ENCODE assay signal across 25 cellular contexts in the genomic region with DNA sequence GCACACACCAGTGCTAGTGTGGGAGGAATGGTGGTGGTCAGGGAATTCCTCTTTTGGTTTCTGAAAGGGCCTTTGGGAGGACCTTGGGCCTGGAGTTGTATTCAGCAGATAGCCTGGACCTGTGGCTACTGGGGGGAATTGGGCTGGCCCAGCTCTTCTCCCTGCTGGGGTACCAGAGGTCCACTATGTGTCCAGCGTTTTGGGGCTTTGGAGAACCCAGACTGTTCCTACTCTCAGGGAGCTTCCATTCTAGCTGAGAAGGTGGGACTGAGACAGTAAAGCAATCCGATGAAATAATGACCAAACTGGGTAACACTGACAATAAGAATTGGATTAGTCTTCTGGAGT. TPM values are rescaled to one million over a fixed set of nuclear protein-coding genes. Genes with fewer than 3 reads are reported as not detected.
DNase-seq lines count a peak whose midpoint lies in the region; FAIRE-seq and TF ChIP-seq lines count a peak whose summit lies in the region.
"Had no signal": no experiment of that assay in that cellular context is flagged by ENCODE, and none has a peak within 500 bp of the region (broad histone marks: within the 10 kb centered on the region; RNA-seq: fewer than 3 reads in every experiment).

No MANE protein-coding gene starts in this region.

- TF ChIP-seq CTCF in Caco-2 (IDR thresholded peaks at IDR 0.05; ENCODE audit: insufficient read depth in 1 of 2, low read depth in 1 of 2, low read length in 1 of 2, severe bottlenecking in 1 of 2, unreplicated experiment in 1 of 2) (no peak), RWPE1 (conservative IDR thresholded peaks at IDR 0.05; ENCODE audit: low read depth) (no peak), H1 (IDR thresholded peaks at IDR 0.05; ENCODE audit: control extremely low read depth in 1 of 3, insufficient read depth in 1 of 3, low read depth in 1 of 3, low read length in 3 of 3) (no peak), parathyroid adenoma (IDR thresholded peaks at IDR 0.05) (no peak), thyroid gland (IDR thresholded peaks at IDR 0.05) (no peak)

- H3K56ac ChIP-seq in H1 (replicated peaks; ENCODE audit: insufficient read length, low read depth, low read length) = no peak overlapping the region

- H3K4me2 ChIP-seq in H1 (ENCODE audit: insufficient read depth in 1 of 2, low read depth in 2 of 2, low read length in 2 of 2) (peak overlapping the region in 1 of 2 experiments; percentile 96; a peak in 1 of 4 replicates), parathyroid adenoma (ENCODE audit: low read length) (peak overlapping the region; percentile 92)

- H4K91ac ChIP-seq in H1 (replicated peaks; ENCODE audit: insufficient read length, low read length) = no peak overlapping the region

- no peak overlapping the region for H3K4me3 ChIP-seq in Caco-2 (ENCODE audit: low read depth, low read length)
- no peak overlapping the region for H3K4me3 ChIP-seq in H1 (ENCODE audit: extremely low read depth in 1 of 4, insufficient read depth in 2 of 4, low read depth in 3 of 4, low read length in 4 of 4)
- H3K4me3 ChIP-seq in parathyroid adenoma (ENCODE audit: low read depth, low read length) = peak overlapping the region; percentile 89
- H3K4me3 ChIP-seq in thyroid gland (replicated peaks in 1 of 3) = no peak overlapping the region
- H3K4me3 ChIP-seq: psoas muscle had no signal

- 0 out of 2 replicates have a peak overlapping the region, but pooled peaks have one; percentile 71 for H3K18ac ChIP-seq in H1 (ENCODE audit: extremely low read depth, low read length)

- POLR2A ChIA-PET in Caco-2 (lab: Charles Lee) (no interaction called here), RWPE1 (lab: Yijun Ruan, JAX; ENCODE audit: low non-redundant PET) (no interaction called here), H1 (lab: Charles Lee; ENCODE audit: partially characterized antibody) (no interaction called here)

- 94% methylated on average over 2 of the region's 2 CpGs; no CpG with 5 or more reads in 1 of the 2 experiments for WGBS in H1 (ENCODE audit: extremely low coverage in 1 of 2, insufficient coverage in 1 of 2, insufficient read length in 1 of 2, insufficient replicate concordance in 2 of 2, low coverage in 1 of 2, low lambda C conversion rate in 2 of 2, missing lambda C conversion rate in 1 of 2), 2 experiments
- WGBS in thyroid gland, 2 donors = 87 to 95% methylated on average over 2 of the region's 2 CpGs

- DNase-seq in Caco-2 = no peak
- DNase-seq in RWPE1 (ENCODE audit: low spot score) = no peak
- DNase-seq in H1 (ENCODE audit: low read depth in 1 of 2, low spot score in 2 of 2) = no peak
- no peak for DNase-seq in nucleus accumbens (lab: John Stamatoyannopoulos, UW)
- no peak for DNase-seq in thyroid gland
- no peak for DNase-seq in KG1 (lab: John Stamatoyannopoulos, UW)
- no peak for DNase-seq in GM12891 (ENCODE audit: insufficient read length, low spot score)
- DNase-seq: DMS79 treated with DMSO at 0.1 percent for 48 hours; effector memory CD4-positive, alpha-beta T cell; HFFc6; MV-4-11; naive thymus-derived CD4-positive, alpha-beta T cell; NCI-H187 treated with DMSO at 0.1 percent for 48 hours; NCI-H345; NK-92 treated with Interleukin-12 subunit alpha and Interleukin-12 subunit beta, amount 100 ng/mL, for 24 hours; psoas muscle; stimulated activated CD4-positive, alpha-beta T cell treated with anti-CD3 and anti-CD28 coated beads, Interleukin-12 subunit alpha, Interleukin-12 subunit beta, amount 100 ng/mL, for 4 hours; substantia nigra had no signal

- no peaks in the 10 kb centered on the region for H3K9me3 ChIP-seq in Caco-2
- H3K9me3 ChIP-seq in H1 (ENCODE audit: insufficient read depth in 2 of 2, low read depth in 1 of 2, low read length in 1 of 2) = no peaks in the 10 kb centered on the region
- no peaks in the 10 kb centered on the region for H3K9me3 ChIP-seq in parathyroid adenoma (ENCODE audit: control insufficient read depth, low read length)
- H3K9me3 ChIP-seq in thyroid gland = no peaks in the 10 kb centered on the region
- H3K9me3 ChIP-seq: psoas muscle had no signal

- H3K4me1 Mint-ChIP-seq in Caco-2 (ENCODE audit: low read depth, unreplicated experiment) = peaks cover 50% of the 10 kb centered on the region

- no peaks in the 10 kb centered on the region for H3K27me3 Mint-ChIP-seq in Caco-2 (ENCODE audit: insufficient read depth, unreplicated experiment)

- no peak overlapping the region for H3K4ac ChIP-seq in H1 (replicated peaks; ENCODE audit: insufficient read length, low read depth, low read length)

- no peak overlapping the region for H4K5ac ChIP-seq in H1 (ENCODE audit: insufficient read length, low read depth, low read length)

- H2AFZ ChIP-seq in H1 (ENCODE audit: low read length) (no peak overlapping the region), parathyroid adenoma (no peak overlapping the region)

- 0 out of 4 replicates have a peak, but pooled peaks cover 0 to 2% of the 10 kb centered on the region in 2 experiments for H3K79me2 ChIP-seq in H1 (ENCODE audit: control insufficient read depth in 1 of 2, insufficient read depth in 2 of 2, low read length in 2 of 2)
- H3K79me2 ChIP-seq in parathyroid adenoma = peaks cover 35% of the 10 kb centered on the region

- H3K14ac ChIP-seq in H1 (ENCODE audit: insufficient read length) = no peak overlapping the region

- H2BK5ac ChIP-seq in H1 (ENCODE audit: low read depth, low read length) = 0 out of 2 replicates have a peak overlapping the region, but pooled peaks have one; percentile 7

- peaks cover 46% of the 10 kb centered on the region for H3K36me3 Mint-ChIP-seq in Caco-2 (ENCODE audit: insufficient read depth, unreplicated experiment)
- H3K36me3 Mint-ChIP-seq: CD4-positive, alpha-beta memory T cell; naive thymus-derived CD4-positive, alpha-beta T cell had no signal

- TF ChIP-seq POLR2A in H1 (IDR thresholded peaks at IDR 0.05; ENCODE audit: control extremely low read depth in 1 of 2, low read depth in 2 of 2, low read length in 2 of 2) = no peak
- TF ChIP-seq POLR2A in thyroid gland (IDR thresholded peaks at IDR 0.05) = no peak
- TF ChIP-seq POLR2A in GM12891 (IDR thresholded peaks at IDR 0.05; ENCODE audit: low read depth, low read length) = no peak

- intact Hi-C loops in Caco-2 (cut with micrococcal nuclease; ENCODE audit: unreplicated experiment) = no loop called here
- intact Hi-C loops in thyroid gland (cut with DNase I) = no loop called here

- H3K9ac ChIP-seq in H1 (replicated peaks in 1 of 4; ENCODE audit: extremely low read depth in 1 of 4, low read depth in 3 of 4, low read length in 3 of 4) (no peak overlapping the region), parathyroid adenoma (no peak overlapping the region)

- H2BK12ac ChIP-seq in H1 (ENCODE audit: low read depth, low read length) = peak overlapping the region; percentile 75; the same call in 1 of the 2 replicates

- no peak for TF ChIP-seq EP300 in H1 (IDR thresholded peaks at IDR 0.05; ENCODE audit: borderline replicate concordance in 1 of 2, low read depth in 2 of 2, low read length in 2 of 2)

- H2AK5ac ChIP-seq in H1 (ENCODE audit: low read depth, low read length) = peak overlapping the region; percentile 59; the same call in 1 of the 2 replicates

- CTCF ChIA-PET in Caco-2 (lab: Charles Lee) (no interaction called here), RWPE1 (lab: Yijun Ruan, JAX) (no interaction called here), H1 (lab: Charles Lee; ENCODE audit: partially characterized antibody) (interaction anchor here (0.7 to 1.7 kb wide), 6 partner anchors 16 to 138 kb away, joined by 3 to 7 read pairs (median 5); partner anchors contain the start of gene LRRC59)

- no peak overlapping the region for H3K23ac ChIP-seq in H1 (ENCODE audit: insufficient read length)

- peaks cover 52% of the 10 kb centered on the region for H3K4me1 ChIP-seq in Caco-2
- H3K4me1 ChIP-seq in H1 (replicated peaks in 1 of 4; ENCODE audit: control insufficient read depth in 3 of 4, insufficient read depth in 4 of 4, low read length in 3 of 4) = peaks cover 5 to 29% (median 19%) of the 10 kb centered on the region in 4 experiments
- peaks cover 41% of the 10 kb centered on the region for H3K4me1 ChIP-seq in parathyroid adenoma
- H3K4me1 ChIP-seq in thyroid gland = peaks cover 29 to 33% of the 10 kb centered on the region in 2 donors

- H3K27ac Mint-ChIP-seq in Caco-2 (ENCODE audit: unreplicated experiment) = peak overlapping the region; percentile 16
- H3K27ac Mint-ChIP-seq: activated T-helper 2 cell treated with anti-CD3 and anti-CD28 coated beads, Interferon-gamma antibody, Interleukin-2, Interleukin-4, amounts not matched to agents 10 μg/mL and 5 μg/mL and 100 μg/mL, durations not matched to agents 14 hours and 24 hours and 36 hours; HFFc6; naive thymus-derived CD4-positive, alpha-beta T cell had no signal

- no peak overlapping the region for H2BK120ac ChIP-seq in H1 (replicated peaks; ENCODE audit: low read depth, low read length)

- H3K4me3 Mint-ChIP-seq in Caco-2 (ENCODE audit: unreplicated experiment) = no peak overlapping the region
- H3K4me3 Mint-ChIP-seq: HFFc6 had no signal

- peak overlapping the region; percentile 99 for H2BK15ac ChIP-seq in H1 (ENCODE audit: low read length)

- H3K79me1 ChIP-seq in H1 (ENCODE audit: low read depth, low read length) = no peaks in the 10 kb centered on the region; the same call in 1 of the 2 replicates

- H3K27me3 ChIP-seq in Caco-2 (replicated peaks; ENCODE audit: control insufficient read depth, insufficient read depth, low read length) (no peaks in the 10 kb centered on the region), H1 (replicated peaks in 1 of 4; ENCODE audit: control insufficient read depth in 3 of 4, extremely low read depth in 1 of 4, insufficient read depth in 3 of 4, low read length in 3 of 4) (peaks cover 0 to 21% (median 10%) of the 10 kb centered on the region in 4 experiments; a peak in 4 of 7 replicates), parathyroid adenoma (ENCODE audit: control insufficient read depth, insufficient read depth, low read length) (no peaks in the 10 kb centered on the region), thyroid gland (no peaks in the 10 kb centered on the region)

- no TSS peak for BruUV-seq in Caco-2 (replicated peaks; lab: Mats Ljungman, UMichigan)

- H3K9me3 Mint-ChIP-seq in Caco-2 (ENCODE audit: unreplicated experiment) = no peaks in the 10 kb centered on the region
- H3K9me3 Mint-ChIP-seq: activated T-helper 2 cell treated with anti-CD3 and anti-CD28 coated beads, Interferon-gamma antibody, Interleukin-2, Interleukin-4, amounts not matched to agents 10 μg/mL and 5 μg/mL and 100 μg/mL, durations not matched to agents 14 hours and 24 hours and 36 hours; CD4-positive, alpha-beta memory T cell; HFFc6; naive thymus-derived CD4-positive, alpha-beta T cell had no signal

- peaks cover 17% of the 10 kb centered on the region for H3K23me2 ChIP-seq in H1 (ENCODE audit: low read depth, low read length)

- H3K27ac ChIP-seq in RWPE1 = peak overlapping the region; percentile 93
- no peak overlapping the region for H3K27ac ChIP-seq in H1 (ENCODE audit: low read depth, low read length)
- peak overlapping the region; percentile 97 for H3K27ac ChIP-seq in parathyroid adenoma
- H3K27ac ChIP-seq in thyroid gland = peak overlapping the region in 1 of 3 donors; percentile 74
- H3K27ac ChIP-seq: HL-60, psoas muscle had no signal

- no peak for FAIRE-seq in H1 (lab: Jason Lieb, UNC)
- FAIRE-seq in GM12891 (lab: Jason Lieb, UNC) = no peak
- FAIRE-seq: islet of Langerhans had no signal

- peaks cover 0 to 1% of the 10 kb centered on the region in 2 experiments for H4K20me1 ChIP-seq in H1 (replicated peaks in 1 of 2; ENCODE audit: control insufficient read depth in 1 of 2, insufficient read depth in 2 of 2, low read length in 2 of 2)

- H3K36me3 ChIP-seq in Caco-2 (ENCODE audit: control insufficient read depth, insufficient read depth, low read length) (no peaks in the 10 kb centered on the region), H1 (ENCODE audit: control insufficient read depth in 2 of 4, insufficient read depth in 4 of 4, low read length in 3 of 4) (peaks cover 0 to 3% (median 0%) of the 10 kb centered on the region in 4 experiments; a peak in 1 of 8 replicates), parathyroid adenoma (ENCODE audit: control insufficient read depth, insufficient read depth, low read length) (no peaks in the 10 kb centered on the region), thyroid gland (no peaks in the 10 kb centered on the region)

- no peak overlapping the region for H4K8ac ChIP-seq in H1 (ENCODE audit: extremely low read depth, insufficient read depth, low read length)

- no peak for TF ChIP-seq RAD21 in H1 (IDR thresholded peaks at IDR 0.05 in 1 of 2, conservative IDR thresholded peaks at IDR 0.05 in 1 of 2; ENCODE audit: low read depth in 2 of 2, low read length in 2 of 2)

- 0 out of 2 replicates have a peak overlapping the region, but pooled peaks have one; percentile 32 for H2BK20ac ChIP-seq in H1 (ENCODE audit: low read length)

RNA-seq across cellular contexts. Expression of gene EPN3, which starts 2.4 kb away (rescaled TPM):
- total RNA-seq in Caco-2 (2022) (49.4 and 53.2 TPM in 2 replicates), thyroid gland (10 to 100 TPM in 1 of 4 donors, 1 to 10 TPM in 1, under 1 TPM in 1, not detected in 1; 0.63 to 31.6 (median 3.5) TPM)
- 5.8 and 7.9 TPM in 2 replicates for total RNA-seq in H1 (2021; fragmentation: NEBNext Ultra II Directional; extraction: Animal tissue kit (Norgen Biotek cat#: 25700))
- polyA plus RNA-seq in H1 (2011; rRNA removed) = 6.7 and 8.1 TPM in 2 replicates
- polyA plus RNA-seq in H1 (2011; cell fraction: cytosol; rRNA removed) = 4.7 TPM
- polyA plus RNA-seq in H1 (2011; cell fraction: nucleus; rRNA removed) = 9.8 TPM
- polyA plus RNA-seq in H1 (2012, experiment 1 of 2) = 4.6 to 8.1 TPM (median 4.8 TPM) in 4 replicates
- 18.3 TPM for polyA plus RNA-seq in H1 (2012, experiment 2 of 2)
- 4.9 TPM for polyA plus RNA-seq in H1 (2013, experiment 1 of 2)
- polyA plus RNA-seq in H1 (2013, experiment 2 of 2) = 5.5 TPM
- polyA minus RNA-seq in H1 (2011; rRNA and poly(A)+ RNA removed) = 3.8 and 4.1 TPM in 2 replicates
- polyA minus RNA-seq in H1 (2011; cell fraction: cytosol; rRNA and poly(A)+ RNA removed) = 5.2 TPM
- 11.3 TPM for polyA minus RNA-seq in H1 (2011; cell fraction: nucleus; rRNA and poly(A)+ RNA removed)
- not detected for polyA plus RNA-seq in GM12891 (2012; ENCODE audit: low read depth, missing spikeins)
- total RNA-seq: activated T-helper 2 cell treated with anti-CD3 and anti-CD28 coated beads, Interferon-gamma antibody, Interleukin-2, Interleukin-4, amounts not matched to agents 10 μg/mL and 5 μg/mL and 100 μg/mL, durations not matched to agents 14 hours and 24 hours and 36 hours; CD4-positive, alpha-beta memory T cell; lung microvascular endothelial cell; naive thymus-derived CD4-positive, alpha-beta T cell had no signal
- polyA plus RNA-seq: AG04450; CD4-positive, alpha-beta memory T cell; naive thymus-derived CD4-positive, alpha-beta T cell had no signal

RNA-seq across cellular contexts. Expression of gene SPATA20, which starts 12.0 kb away (rescaled TPM):
- 149 and 176 TPM in 2 replicates for total RNA-seq in Caco-2 (2022)
- total RNA-seq in H1 (2021; fragmentation: NEBNext Ultra II Directional; extraction: Animal tissue kit (Norgen Biotek cat#: 25700)) = 16.2 and 16.7 TPM in 2 replicates
- 17.5 and 23.2 TPM in 2 replicates for polyA plus RNA-seq in H1 (2011; rRNA removed)
- 18.3 TPM for polyA plus RNA-seq in H1 (2011; cell fraction: cytosol; rRNA removed)
- polyA plus RNA-seq in H1 (2011; cell fraction: nucleus; rRNA removed) = 124 TPM
- polyA plus RNA-seq in H1 (2012, experiment 1 of 2) = 10.5 to 22.8 TPM (median 22.0 TPM) in 4 replicates
- 15.5 TPM for polyA plus RNA-seq in H1 (2012, experiment 2 of 2)
- polyA plus RNA-seq in H1 (2013, experiment 1 of 2) = 16.1 TPM
- polyA plus RNA-seq in H1 (2013, experiment 2 of 2) = 14.2 TPM
- 9.0 and 10.5 TPM in 2 replicates for polyA minus RNA-seq in H1 (2011; rRNA and poly(A)+ RNA removed)
- 10.6 TPM for polyA minus RNA-seq in H1 (2011; cell fraction: cytosol; rRNA and poly(A)+ RNA removed)
- 32.9 TPM for polyA minus RNA-seq in H1 (2011; cell fraction: nucleus; rRNA and poly(A)+ RNA removed)
- total RNA-seq in thyroid gland = 100 to 1,000 TPM in 3 of 4 donors, 10 to 100 TPM in 1; 94.9 to 177 (median 125) TPM
- polyA plus RNA-seq in GM12891 (2012; ENCODE audit: low read depth, missing spikeins) = 26.5 TPM

RNA-seq across cellular contexts. Expression of gene CACNA1G, which starts 25.6 kb away (rescaled TPM):
- total RNA-seq in Caco-2 (2022) (1.4 and 1.6 TPM in 2 replicates), thyroid gland (1 to 10 TPM in 1 of 4 donors, under 1 TPM in 3; 0.13 to 3.3 (median 0.52) TPM)
- 4.8 and 4.9 TPM in 2 replicates for total RNA-seq in H1 (2021; fragmentation: NEBNext Ultra II Directional; extraction: Animal tissue kit (Norgen Biotek cat#: 25700))
- 2.9 and 4.8 TPM in 2 replicates for polyA plus RNA-seq in H1 (2011; rRNA removed)
- 3.4 TPM for polyA plus RNA-seq in H1 (2011; cell fraction: cytosol; rRNA removed)
- polyA plus RNA-seq in H1 (2011; cell fraction: nucleus; rRNA removed) = 10.8 TPM
- polyA plus RNA-seq in H1 (2012, experiment 1 of 2) = 4.0 to 4.7 TPM (median 4.5 TPM) in 4 replicates
- 4.1 TPM for polyA plus RNA-seq in H1 (2012, experiment 2 of 2)
- 2.5 TPM for polyA plus RNA-seq in H1 (2013, experiment 1 of 2)
- 2.6 TPM for polyA plus RNA-seq in H1 (2013, experiment 2 of 2)
- polyA minus RNA-seq in H1 (2011; rRNA and poly(A)+ RNA removed) = 5.9 and 6.1 TPM in 2 replicates
- 3.8 TPM for polyA minus RNA-seq in H1 (2011; cell fraction: cytosol; rRNA and poly(A)+ RNA removed)
- polyA minus RNA-seq in H1 (2011; cell fraction: nucleus; rRNA and poly(A)+ RNA removed) = 7.7 TPM
- polyA plus RNA-seq in GM12891 (2012; ENCODE audit: low read depth, missing spikeins) = not detected
- total RNA-seq: activated T-helper 2 cell treated with anti-CD3 and anti-CD28 coated beads, Interferon-gamma antibody, Interleukin-2, Interleukin-4, amounts not matched to agents 10 μg/mL and 5 μg/mL and 100 μg/mL, durations not matched to agents 14 hours and 24 hours and 36 hours; CD4-positive, alpha-beta memory T cell; lung microvascular endothelial cell; naive thymus-derived CD4-positive, alpha-beta T cell had no signal
- polyA plus RNA-seq: CD4-positive, alpha-beta memory T cell; naive thymus-derived CD4-positive, alpha-beta T cell had no signal

RNA-seq across cellular contexts. Expression of gene MYCBPAP, which starts 26.7 kb away (rescaled TPM):
- total RNA-seq in Caco-2 (2022) = 1.3 and 2.7 TPM in 2 replicates
- total RNA-seq in H1 (2021; fragmentation: NEBNext Ultra II Directional; extraction: Animal tissue kit (Norgen Biotek cat#: 25700)) = 1.7 and 3.3 TPM in 2 replicates
- polyA plus RNA-seq in H1 (2011; rRNA removed) = 0.89 and 1.2 TPM in 2 replicates
- polyA plus RNA-seq in H1 (2011; cell fraction: cytosol; rRNA removed) = 2.8 TPM
- 9.0 TPM for polyA plus RNA-seq in H1 (2011; cell fraction: nucleus; rRNA removed)
- polyA plus RNA-seq in H1 (2012, experiment 1 of 2) = 0.88 to 2.6 TPM (median 2.1 TPM) in 4 replicates
- 1.0 TPM for polyA plus RNA-seq in H1 (2012, experiment 2 of 2)
- 0.85 TPM for polyA plus RNA-seq in H1 (2013, experiment 1 of 2)
- 0.68 TPM for polyA plus RNA-seq in H1 (2013, experiment 2 of 2)
- polyA minus RNA-seq in H1 (2011; rRNA and poly(A)+ RNA removed) = 2.2 and 2.6 TPM in 2 replicates
- polyA minus RNA-seq in H1 (2011; cell fraction: cytosol; rRNA and poly(A)+ RNA removed) = 2.4 TPM
- polyA minus RNA-seq in H1 (2011; cell fraction: nucleus; rRNA and poly(A)+ RNA removed) = 6.1 TPM
- total RNA-seq in thyroid gland = 1 to 10 TPM in 3 of 4 donors, under 1 TPM in 1; 0.78 to 3.2 (median 1.6) TPM
- 2.4 TPM for polyA plus RNA-seq in GM12891 (2012; ENCODE audit: low read depth, missing spikeins)

RNA-seq across cellular contexts. Expression of gene RSAD1, which starts 56.3 kb away (rescaled TPM):
- total RNA-seq in Caco-2 (2022) (85.3 and 93.9 TPM in 2 replicates), thyroid gland (10 to 100 TPM; 30.2 to 50.1 (median 34.7) TPM)
- 31.3 and 33.5 TPM in 2 replicates for total RNA-seq in H1 (2021; fragmentation: NEBNext Ultra II Directional; extraction: Animal tissue kit (Norgen Biotek cat#: 25700))
- polyA plus RNA-seq in H1 (2011; rRNA removed) = 17.9 and 21.9 TPM in 2 replicates
- polyA plus RNA-seq in H1 (2011; cell fraction: cytosol; rRNA removed) = 27.8 TPM
- polyA plus RNA-seq in H1 (2011; cell fraction: nucleus; rRNA removed) = 69.5 TPM
- polyA plus RNA-seq in H1 (2012, experiment 1 of 2) = 19.7 to 31.1 TPM (median 26.9 TPM) in 4 replicates
- 14.4 TPM for polyA plus RNA-seq in H1 (2012, experiment 2 of 2)
- polyA plus RNA-seq in H1 (2013, experiment 1 of 2) = 16.6 TPM
- 14.4 TPM for polyA plus RNA-seq in H1 (2013, experiment 2 of 2)
- 18.8 and 19.6 TPM in 2 replicates for polyA minus RNA-seq in H1 (2011; rRNA and poly(A)+ RNA removed)
- 22.9 TPM for polyA minus RNA-seq in H1 (2011; cell fraction: cytosol; rRNA and poly(A)+ RNA removed)
- 41.0 TPM for polyA minus RNA-seq in H1 (2011; cell fraction: nucleus; rRNA and poly(A)+ RNA removed)
- 7.8 TPM for polyA plus RNA-seq in GM12891 (2012; ENCODE audit: low read depth, missing spikeins)
